Comparison of ENCODE assay signal across 1 cellular context in genomic region chr13:41061075-41061913, GRCh38.
A peak's percentile ranks its signal among the peaks of the same experiment; 100 is the strongest.
TF ChIP-seq lines count a peak whose summit lies in the region.

Gene WBP4 (plus strand): TSS chr13:41061509. CDS start chr13:41061674, 165 bp downstream.

TF ChIP-seq in HEK293, 187 proteins besides CTCF, POLR2A, EP300 and RAD21 (continued from another document and continues in another):
- TF ChIP-seq TSHZ1 (tag by site-specific recombination; IDR thresholded peaks at IDR 0.05; ENCODE audit: borderline replicate concordance) (peak; percentile 62), ZNF157 (tag by site-specific recombination; IDR thresholded peaks at IDR 0.05) (no peak), PRDM4 (tag by site-specific recombination; IDR thresholded peaks at IDR 0.05) (0 out of 2 replicates have a peak, but pooled peaks have one; percentile 15), ZNF549 (tag by site-specific recombination; IDR thresholded peaks at IDR 0.05) (no peak), MZF1 (tag by site-specific recombination; IDR thresholded peaks at IDR 0.05; ENCODE audit: borderline replicate concordance) (peak; percentile 71; the same call in 1 of the 2 replicates), ZNF398 (tag by site-specific recombination; IDR thresholded peaks at IDR 0.05) (peak; percentile 98), ZNF645 (tag by site-specific recombination; IDR thresholded peaks at IDR 0.05) (0 out of 2 replicates have a peak, but pooled peaks have one; percentile 17), GLI4 (tag by site-specific recombination; IDR thresholded peaks at IDR 0.05) (0 out of 2 replicates have a peak, but pooled peaks have one; percentile 33), ZNF629 (tag by site-specific recombination; IDR thresholded peaks at IDR 0.05) (peak; percentile 82), FEZF1 (tag by site-specific recombination; IDR thresholded peaks at IDR 0.05) (peak; percentile 24; the same call in 1 of the 2 replicates), ZNF501 (tag by site-specific recombination; IDR thresholded peaks at IDR 0.05) (peak; percentile 95), ZNF26 (tag by site-specific recombination; IDR thresholded peaks at IDR 0.05) (no peak), ZNF596 (tag by site-specific recombination; IDR thresholded peaks at IDR 0.05) (0 out of 2 replicates have a peak, but pooled peaks have one; percentile 21), KLF16 (tag by site-specific recombination; IDR thresholded peaks at IDR 0.05) (peak; percentile 82), ZBTB11 (tag by site-specific recombination; conservative IDR thresholded peaks at IDR 0.05; ENCODE audit: low read depth) (peak; percentile 71), SP2 (tag by site-specific recombination; IDR thresholded peaks at IDR 0.05) (peak; percentile 88), REST (tag by site-specific recombination; IDR thresholded peaks at IDR 0.05) (no peak; the same call in 1 of the 2 replicates), ZXDB (tag by site-specific recombination; IDR thresholded peaks at IDR 0.05) (peak; percentile 80), ZNF112 (tag by site-specific recombination; IDR thresholded peaks at IDR 0.05) (no peak), ZNF280D (tag by site-specific recombination; IDR thresholded peaks at IDR 0.05) (0 out of 2 replicates have a peak, but pooled peaks have one; percentile 67), ZBTB8A (tag by site-specific recombination; IDR thresholded peaks at IDR 0.05) (peak; percentile 97), ZNF610 (tag by site-specific recombination; IDR thresholded peaks at IDR 0.05; ENCODE audit: borderline replicate concordance) (peak; percentile 91), ZNF362 (tag by site-specific recombination; IDR thresholded peaks at IDR 0.05) (no peak), KLF9 (tag by site-specific recombination; IDR thresholded peaks at IDR 0.05; ENCODE audit: low read depth) (peak; percentile 92), ZBTB7A (tag by site-specific recombination; IDR thresholded peaks at IDR 0.05; ENCODE audit: low read depth) (0 out of 2 replicates have a peak, but pooled peaks have one; percentile 71), AEBP2 (tag by site-specific recombination; IDR thresholded peaks at IDR 0.05; ENCODE audit: borderline replicate concordance) (no peak), ZNF830 (tag by site-specific recombination; IDR thresholded peaks at IDR 0.05; ENCODE audit: low read depth) (no peak)
